In the genomic region with DNA sequence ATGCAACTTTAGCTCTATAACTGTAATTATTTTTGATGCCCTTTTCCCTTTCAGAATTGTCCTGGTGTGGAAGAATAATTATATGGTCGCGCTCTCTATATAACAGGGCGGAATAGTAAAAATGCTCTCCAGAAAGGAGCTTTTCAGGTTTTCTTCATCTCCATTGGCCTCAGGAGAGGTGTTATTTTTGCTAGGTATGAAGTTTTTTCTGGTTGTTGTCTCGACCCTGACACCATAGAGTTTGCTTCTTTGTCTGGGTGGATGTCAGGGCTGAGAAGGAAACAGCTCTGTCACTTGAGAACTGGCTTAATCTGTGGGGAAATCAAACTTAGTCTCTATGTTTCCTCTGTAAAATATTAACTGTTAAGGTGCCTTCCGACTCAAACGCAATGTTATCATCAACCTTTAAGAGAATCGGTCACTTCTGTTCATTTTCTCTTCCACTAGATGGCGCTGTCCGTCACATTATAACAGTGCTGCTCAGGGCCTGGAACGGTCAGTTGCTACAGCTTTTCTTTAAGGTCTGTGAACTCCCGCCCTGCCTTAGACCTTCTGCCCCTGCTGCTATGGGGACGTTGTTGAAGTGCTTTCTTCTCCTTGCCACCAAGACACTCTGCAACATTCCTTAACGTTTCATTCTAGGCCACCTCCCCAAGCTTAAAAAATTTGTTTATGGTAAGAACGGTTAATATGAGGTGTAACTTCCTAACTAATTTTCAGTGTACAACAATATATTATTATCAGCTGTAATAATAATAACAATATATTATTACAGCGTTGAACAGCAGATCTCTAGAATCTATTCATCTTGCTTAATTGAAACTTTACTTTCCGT, we compare ENCODE assay signal across 9 cellular contexts. TPM values are rescaled to one million over a fixed set of nuclear protein-coding genes. Genes with fewer than 3 reads are reported as not detected.
DNase-seq lines count a peak whose midpoint lies in the region; ATAC-seq, FAIRE-seq and TF ChIP-seq lines count a peak whose summit lies in the region.
"Had no signal": no experiment of that assay in that cellular context is flagged by ENCODE, and none has a peak within 500 bp of the region (broad histone marks: within the 10 kb centered on the region; RNA-seq: fewer than 3 reads in every experiment).

No MANE protein-coding gene starts in this region.

- intact Hi-C loops in HepG2 (cut with micrococcal nuclease; ENCODE audit: unreplicated experiment): loop anchor here (1.0 to 2.0 kb wide), 6 partner anchors 60 to 418 kb away; no protein-coding TSS in a partner anchor

- no TSS peak for BruUV-seq in HepG2 (replicated peaks; lab: Mats Ljungman, UMichigan)

- peak; percentile 54; the same call in 1 of the 2 replicates for TF ChIP-seq RAD21 in HepG2 (CRISPR knock-in tag; IDR thresholded peaks at IDR 0.05)

- no peak overlapping the region for H3K4me3 Mint-ChIP-seq in central memory CD8-positive, alpha-beta T cell

- no peaks in the 10 kb centered on the region for H3K36me3 Mint-ChIP-seq in central memory CD8-positive, alpha-beta T cell (ENCODE audit: insufficient read depth)

- no peaks in the 10 kb centered on the region for H3K79me2 ChIP-seq in HepG2 (ENCODE audit: insufficient read depth, low read length)

- in situ Hi-C loops in HepG2 (cut with HindIII; ENCODE audit: extremely low pct_ligation_motif_present, low pct_unique_long_range_greater_than_20kb): loop anchor here (5.0 kb wide), 1 partner anchor 64 kb away; no protein-coding TSS in a partner anchor

- no peak overlapping the region for H3K27ac ChIP-seq in VCaP
- H3K27ac ChIP-seq in HepG2 (ENCODE audit: extremely low read length, insufficient read depth, low read length): no peak overlapping the region

- peak; percentile 85 for DNase-seq in CD1c-positive myeloid dendritic cell (ENCODE audit: extremely low spot score)
- peak; percentile 96 for DNase-seq in NCI-H2227 treated with DMSO at 0.1 percent for 48 hours (lab: John Stamatoyannopoulos, UW)
- DNase-seq in central memory CD8-positive, alpha-beta T cell (ENCODE audit: low spot score in 2 of 2): peak; percentile 17 to 25
- DNase-seq in HepG2 (ENCODE audit: low spot score): peak; percentile 75
- DNase-seq in stimulated activated CD8-positive, alpha-beta memory T cell treated with anti-CD3 and anti-CD28 coated beads, Interleukin-12 subunit alpha, Interleukin-12 subunit beta, amount 100 ng/mL, for 1 hour (ENCODE audit: low read depth): peak; percentile 29

- H3K9me3 ChIP-seq in HepG2 (ENCODE audit: low read length): no peaks in the 10 kb centered on the region

- peak; percentile 88 for FAIRE-seq in HepG2 (lab: Jason Lieb, UNC)

- TF ChIP-seq CTCF in VCaP (conservative IDR thresholded peaks at IDR 0.05) (peak; percentile 78), HepG2 (CRISPR knock-in tag; IDR thresholded peaks at IDR 0.05) (peak; percentile 89)

- no peaks in the 10 kb centered on the region for H3K9me3 Mint-ChIP-seq in central memory CD8-positive, alpha-beta T cell

- TF ChIP-seq POLR2A in HepG2 (IDR thresholded peaks at IDR 0.05; ENCODE audit: insufficient read depth in 1 of 2, low read depth in 2 of 2, low read length in 2 of 2): no peak

- no peaks in the 10 kb centered on the region for H3K36me3 ChIP-seq in HepG2 (replicated peaks in 1 of 2; ENCODE audit: control insufficient read depth in 1 of 2, insufficient read depth in 2 of 2, low read length in 2 of 2)

- H3K4me1 ChIP-seq in HepG2 (ENCODE audit: insufficient read depth, low read length): no peaks in the 10 kb centered on the region

- H3K9ac ChIP-seq in HepG2 (ENCODE audit: insufficient read depth, low read depth, low read length): no peak overlapping the region

- POLR2A ChIA-PET in HepG2 (lab: Yijun Ruan, JAX): no interaction called here

- peaks cover 6% of the 10 kb centered on the region for H3K4me1 Mint-ChIP-seq in central memory CD8-positive, alpha-beta T cell

- H4K20me1 ChIP-seq in HepG2 (ENCODE audit: insufficient read depth, low read length): no peaks in the 10 kb centered on the region

- peaks cover 40% of the 10 kb centered on the region for H3K27me3 Mint-ChIP-seq in central memory CD8-positive, alpha-beta T cell

- H3K27me3 ChIP-seq in HepG2 (ENCODE audit: control insufficient read depth in 1 of 2, insufficient read depth in 2 of 2, low read length in 2 of 2): peaks cover 0 to 11% of the 10 kb centered on the region in 2 experiments; a peak in 2 of 5 replicates

- WGBS in HepG2 (ENCODE audit: low lambda C conversion rate): 24% methylated on average over 16 of the region's 16 CpGs

- TF ChIP-seq EP300 in HepG2 (IDR thresholded peaks at IDR 0.05; ENCODE audit: low read depth in 2 of 2, low read length in 2 of 2) (no peak), HepG2 (CRISPR knock-in tag; IDR thresholded peaks at IDR 0.05; ENCODE audit: borderline replicate concordance) (no peak)

- peak; percentile 95 for ATAC-seq in GM19043 (IDR thresholded peaks at IDR 0.05; ENCODE audit: low read depth, unreplicated experiment)
- peak; percentile 91 for ATAC-seq in HG03280 (IDR thresholded peaks at IDR 0.05; ENCODE audit: unreplicated experiment)
- ATAC-seq in central memory CD8-positive, alpha-beta T cell (replicated peaks; ENCODE audit: extremely low read depth, poor library complexity, severe bottlenecking): peak; percentile 60
- peak; percentile 98 for ATAC-seq in HepG2

- H3K27ac Mint-ChIP-seq in central memory CD8-positive, alpha-beta T cell (ENCODE audit: low read depth): no peak overlapping the region

- CTCF ChIA-PET in HepG2 (lab: Yijun Ruan, JAX; ENCODE audit: low intra/inter-chr PET ratio, low total read pairs): interaction anchor here (0.6 to 3.7 kb wide), 5 partner anchors 60 to 418 kb away, joined by 3 to 26 read pairs (median 7); no protein-coding TSS in a partner anchor

- no peak overlapping the region for H2AFZ ChIP-seq in HepG2 (ENCODE audit: low read length)

- no peak overlapping the region for H3K4me2 ChIP-seq in HepG2 (ENCODE audit: low read depth, low read length)

- no peak overlapping the region for H3K4me3 ChIP-seq in HepG2 (replicated peaks in 1 of 3; ENCODE audit: insufficient read depth in 1 of 3, low read depth in 2 of 3, low read length in 3 of 3)

TF ChIP-seq in HepG2, 621 proteins besides CTCF, POLR2A, EP300 and RAD21 (continues in another document):
- TF ChIP-seq ZNF136 (CRISPR knock-in tag; IDR thresholded peaks at IDR 0.05; ENCODE audit: low read depth): no peak
- TF ChIP-seq STAG1 (CRISPR knock-in tag; IDR thresholded peaks at IDR 0.05): peak; percentile 79
- TF ChIP-seq XRCC5 (optimal IDR thresholded peaks at IDR 0.05; ENCODE audit: low read length): peak; percentile 35
- no peak for TF ChIP-seq ZNF660 (CRISPR knock-in tag; IDR thresholded peaks at IDR 0.05; ENCODE audit: borderline replicate concordance, low read depth)
- TF ChIP-seq SOX13 (IDR thresholded peaks at IDR 0.05): no peak
- TF ChIP-seq SOX13 (CRISPR knock-in tag; conservative IDR thresholded peaks at IDR 0.05 in 1 of 2, IDR thresholded peaks at IDR 0.05 in 1 of 2): no peak
- peak; percentile 70; the same call in 1 of the 2 replicates for TF ChIP-seq ZNF652 (CRISPR knock-in tag; IDR thresholded peaks at IDR 0.05; ENCODE audit: borderline replicate concordance, low read depth)
- peak; percentile 79 for TF ChIP-seq SMC3 (IDR thresholded peaks at IDR 0.05; ENCODE audit: low read length)
- no peak for TF ChIP-seq BORCS8-MEF2B (CRISPR knock-in tag; IDR thresholded peaks at IDR 0.05)

RNA-seq across cellular contexts. Expression of a gene that starts 23.8 kb away (rescaled TPM):
- total RNA-seq in HepG2 (2016; rRNA removed; fragmentation: Illumina TruSeq; extraction: Trizol): not detected in 2 replicates
- total RNA-seq in HepG2 (2016; cell fraction: cytosol; rRNA removed; fragmentation: Illumina TruSeq; extraction: Trizol; ENCODE audit: low read depth): not detected in 2 replicates
- total RNA-seq in HepG2 (2016; cell fraction: insoluble cytoplasmic fraction; rRNA removed; fragmentation: Illumina TruSeq; extraction: Trizol): not detected in 2 replicates
- not detected in 2 replicates for total RNA-seq in HepG2 (2016; cell fraction: membrane; rRNA removed; fragmentation: Illumina TruSeq; extraction: Trizol)
- total RNA-seq in HepG2 (2016; cell fraction: nucleus; rRNA removed; fragmentation: Illumina TruSeq; extraction: Trizol): not detected in 2 replicates
- not detected in 2 replicates for polyA plus RNA-seq in HepG2 (2011; rRNA removed)
- polyA plus RNA-seq in HepG2 (2011; cell fraction: cytosol; rRNA removed): not detected in 2 replicates
- not detected in 2 replicates for polyA plus RNA-seq in HepG2 (2011; cell fraction: nucleus; rRNA removed)
- not detected in 2 replicates for polyA plus RNA-seq in HepG2 (2012)
- not detected in 2 replicates for polyA plus RNA-seq in HepG2 (2016; cell fraction: cytosol; fragmentation: Illumina TruSeq; extraction: Trizol; ENCODE audit: low read depth)
- polyA plus RNA-seq in HepG2 (2016; cell fraction: insoluble cytoplasmic fraction; fragmentation: Illumina TruSeq; extraction: Trizol; ENCODE audit: low read depth): not detected in 2 replicates
- polyA plus RNA-seq in HepG2 (2016; cell fraction: membrane; fragmentation: Illumina TruSeq; extraction: Trizol; ENCODE audit: low read depth): not detected in 2 replicates
- not detected in 2 replicates for polyA plus RNA-seq in HepG2 (2016; cell fraction: nucleus; fragmentation: Illumina TruSeq; extraction: Trizol; ENCODE audit: insufficient read depth, low read depth)
- not detected in 2 replicates for polyA minus RNA-seq in HepG2 (2011; rRNA and poly(A)+ RNA removed; ENCODE audit: low replicate concordance)
- polyA minus RNA-seq in HepG2 (2011; cell fraction: cytosol; rRNA and poly(A)+ RNA removed): not detected in 2 replicates
- not detected in 2 replicates for polyA minus RNA-seq in HepG2 (2011; cell fraction: nucleus; rRNA and poly(A)+ RNA removed)
- total RNA-seq: T-helper 1 cell treated with Interleukin-12 subunit alpha and Interleukin-12 subunit beta and Interleukin-4 antibody, amounts not matched to agents 30 ng/mL and 1 ng/mL, for 36 hours had no signal

RNA-seq across cellular contexts. Expression of a gene that starts 41.6 kb away (rescaled TPM):
- total RNA-seq in HepG2 (2016; rRNA removed; fragmentation: Illumina TruSeq; extraction: Trizol): not detected in 2 replicates
- total RNA-seq in HepG2 (2016; cell fraction: cytosol; rRNA removed; fragmentation: Illumina TruSeq; extraction: Trizol; ENCODE audit: low read depth): not detected in 2 replicates
- not detected in 2 replicates for total RNA-seq in HepG2 (2016; cell fraction: insoluble cytoplasmic fraction; rRNA removed; fragmentation: Illumina TruSeq; extraction: Trizol)
- total RNA-seq in HepG2 (2016; cell fraction: membrane; rRNA removed; fragmentation: Illumina TruSeq; extraction: Trizol): not detected in 2 replicates
- not detected in 2 replicates for total RNA-seq in HepG2 (2016; cell fraction: nucleus; rRNA removed; fragmentation: Illumina TruSeq; extraction: Trizol)
- polyA plus RNA-seq in HepG2 (2011; rRNA removed): not detected in 2 replicates
- polyA plus RNA-seq in HepG2 (2011; cell fraction: cytosol; rRNA removed): not detected in 2 replicates
- not detected in 2 replicates for polyA plus RNA-seq in HepG2 (2011; cell fraction: nucleus; rRNA removed)
- polyA plus RNA-seq in HepG2 (2012): not detected in 2 replicates
- polyA plus RNA-seq in HepG2 (2016; cell fraction: cytosol; fragmentation: Illumina TruSeq; extraction: Trizol; ENCODE audit: low read depth): not detected in 2 replicates
- not detected in 2 replicates for polyA plus RNA-seq in HepG2 (2016; cell fraction: insoluble cytoplasmic fraction; fragmentation: Illumina TruSeq; extraction: Trizol; ENCODE audit: low read depth)
- not detected in 2 replicates for polyA plus RNA-seq in HepG2 (2016; cell fraction: membrane; fragmentation: Illumina TruSeq; extraction: Trizol; ENCODE audit: low read depth)
- not detected in 2 replicates for polyA plus RNA-seq in HepG2 (2016; cell fraction: nucleus; fragmentation: Illumina TruSeq; extraction: Trizol; ENCODE audit: insufficient read depth, low read depth)
- polyA minus RNA-seq in HepG2 (2011; rRNA and poly(A)+ RNA removed; ENCODE audit: low replicate concordance): 133 TPM in 1 of 2 replicates, not detected in the other
- not detected in 2 replicates for polyA minus RNA-seq in HepG2 (2011; cell fraction: cytosol; rRNA and poly(A)+ RNA removed)
- not detected in 2 replicates for polyA minus RNA-seq in HepG2 (2011; cell fraction: nucleus; rRNA and poly(A)+ RNA removed)
- total RNA-seq: T-helper 1 cell treated with Interleukin-12 subunit alpha and Interleukin-12 subunit beta and Interleukin-4 antibody, amounts not matched to agents 30 ng/mL and 1 ng/mL, for 36 hours had no signal

Comparison
In these comparisons a context has a peak if more than half of its experiments do, and no peak if none do; other contexts are left out.
1. DNase-seq: peak in every context shown above with its lines; median percentile 96 in NCI-H2227 treated with DMSO at 0.1 percent for 48 hours; 85 in CD1c-positive myeloid dendritic cell; 75 in HepG2; 29 in stimulated activated CD8-positive, alpha-beta memory T cell treated with anti-CD3 and anti-CD28 coated beads, Interleukin-12 subunit alpha, Interleukin-12 subunit beta, amount 100 ng/mL, for 1 hour; 21 in central memory CD8-positive, alpha-beta T cell.